In the genomic region with DNA sequence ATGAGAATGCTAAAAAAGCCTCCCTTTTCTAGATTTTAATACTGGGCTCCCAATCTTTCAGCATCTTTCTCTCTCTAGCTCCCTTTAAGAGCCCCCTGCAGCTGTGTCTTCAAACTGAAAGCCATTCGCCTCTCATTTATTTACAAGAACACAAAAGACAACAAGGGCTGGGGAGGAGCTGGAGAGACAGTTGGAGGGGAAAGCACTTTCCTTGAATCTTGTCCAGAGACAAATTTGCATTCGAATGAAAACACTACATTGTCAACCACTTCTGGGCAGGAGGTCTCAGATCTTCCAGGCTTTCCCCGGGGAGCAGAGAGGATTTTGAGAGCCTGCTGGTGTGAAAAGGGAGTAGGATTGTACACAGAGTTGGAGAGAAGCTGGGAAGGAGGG, we compare ENCODE assay signal across 17 cellular contexts.
DNase-seq lines count a peak whose midpoint lies in the region; ATAC-seq and TF ChIP-seq lines count a peak whose summit lies in the region.
"Had no signal": no experiment of that assay in that cellular context is flagged by ENCODE, and none has a peak within 500 bp of the region (broad histone marks: within the 10 kb centered on the region; RNA-seq: fewer than 3 reads in every experiment).

No MANE protein-coding gene starts in this region.

- CTCF ChIA-PET in activated naive CD4-positive, alpha-beta T cell treated with anti-CD3 and anti-CD28 coated beads, Interleukin-2, amount 10 ng/mL, durations not matched to agents 7 days and 5 days (lab: Charles Lee) = interaction anchor here (0.5 kb wide), 1 partner anchor 203 kb away, joined by 3 read pairs; no protein-coding TSS in a partner anchor

- peaks cover 16 to 17% of the 10 kb centered on the region in 2 donors for H3K4me1 Mint-ChIP-seq in immature natural killer cell
- peaks cover 0 to 6% of the 10 kb centered on the region in 2 donors for H3K4me1 Mint-ChIP-seq in effector memory CD8-positive, alpha-beta T cell (ENCODE audit: low read depth in 2 of 2)
- peaks cover 9% of the 10 kb centered on the region for H3K4me1 Mint-ChIP-seq in activated naive CD4-positive, alpha-beta T cell treated with anti-CD3 and anti-CD28 coated beads, Interleukin-2, amount 10 ng/mL, durations not matched to agents 7 days and 5 days

- ATAC-seq in effector memory CD8-positive, alpha-beta T cell (replicated peaks) = no peak

- peak overlapping the region; percentile 83 for H3K27ac ChIP-seq in caudate nucleus (ENCODE audit: low read depth, low read length)
- H3K27ac ChIP-seq: cardiac muscle cell, esophagus squamous epithelium, KMS-11 had no signal

- DNase-seq in NCI-H2081 (lab: John Stamatoyannopoulos, UW) (peak; percentile 18 to 22), NCI-H2081 treated with DMSO at 0.1 percent for 48 hours (lab: John Stamatoyannopoulos, UW) (no peak), caudate nucleus (lab: John Stamatoyannopoulos, UW) (peak in 47 of 61 donors; percentile 7 to 85 (median 60)), immature natural killer cell (no peak), superior temporal gyrus (ENCODE audit: extremely low spot score) (peak; percentile 94), GM13976 (ENCODE audit: low spot score) (no peak)
- no peak for DNase-seq in effector memory CD8-positive, alpha-beta T cell
- DNase-seq in activated naive CD4-positive, alpha-beta T cell treated with anti-CD3 and anti-CD28 coated beads, Interleukin-2, amount 10 ng/mL, durations not matched to agents 7 days and 5 days = no peak
- DNase-seq: activated CD4-positive, alpha-beta memory T cell treated with anti-CD3 and anti-CD28 coated beads, Interleukin-2, amount 10 ng/mL, durations not matched to agents 7 days and 5 days; activated gamma-delta T cell treated with Interleukin-2 at 50 U/mL for 16 hours; esophagus squamous epithelium; left cardiac atrium; NCI-H345; stimulated activated CD8-positive, alpha-beta memory T cell treated with anti-CD3 and anti-CD28 coated beads, Interleukin-4, amount 100 ng/mL, for 48 hours; T-helper 9 cell had no signal

- peak overlapping the region in 4 of 5 donors; percentile 10 to 62 (median 60) for H3K4me3 Mint-ChIP-seq in immature natural killer cell
- H3K4me3 Mint-ChIP-seq in effector memory CD8-positive, alpha-beta T cell = peak overlapping the region in 1 of 2 donors; percentile 34
- H3K4me3 Mint-ChIP-seq in activated naive CD4-positive, alpha-beta T cell treated with anti-CD3 and anti-CD28 coated beads, Interleukin-2, amount 10 ng/mL, durations not matched to agents 7 days and 5 days = no peak overlapping the region
- H3K4me3 Mint-ChIP-seq: activated CD4-positive, alpha-beta memory T cell treated with anti-CD3 and anti-CD28 coated beads, Interleukin-2, amount 10 ng/mL, durations not matched to agents 7 days and 5 days had no signal

- peaks cover 3 to 7% (median 3%) of the 10 kb centered on the region in 3 donors for H3K36me3 Mint-ChIP-seq in immature natural killer cell
- peaks cover 3% of the 10 kb centered on the region for H3K36me3 Mint-ChIP-seq in effector memory CD8-positive, alpha-beta T cell (ENCODE audit: insufficient read depth)
- H3K36me3 Mint-ChIP-seq in activated naive CD4-positive, alpha-beta T cell treated with anti-CD3 and anti-CD28 coated beads, Interleukin-2, amount 10 ng/mL, durations not matched to agents 7 days and 5 days = peaks cover 2% of the 10 kb centered on the region

- in situ Hi-C loops in GM13976 (cut with MboI; ENCODE audit: low sequenced_read_pairs, unreplicated experiment) = no loop called here

- no peak overlapping the region for H3K27ac Mint-ChIP-seq in immature natural killer cell
- H3K27ac Mint-ChIP-seq in effector memory CD8-positive, alpha-beta T cell = no peak overlapping the region
- no peak overlapping the region for H3K27ac Mint-ChIP-seq in activated naive CD4-positive, alpha-beta T cell treated with anti-CD3 and anti-CD28 coated beads, Interleukin-2, amount 10 ng/mL, durations not matched to agents 7 days and 5 days
- H3K27ac Mint-ChIP-seq: activated CD4-positive, alpha-beta memory T cell treated with anti-CD3 and anti-CD28 coated beads, Interleukin-2, amount 10 ng/mL, durations not matched to agents 7 days and 5 days had no signal

- no peaks in the 10 kb centered on the region for H3K9me3 Mint-ChIP-seq in immature natural killer cell
- H3K9me3 Mint-ChIP-seq in effector memory CD8-positive, alpha-beta T cell = peaks cover 2 to 7% of the 10 kb centered on the region in 2 donors
- H3K9me3 Mint-ChIP-seq in activated naive CD4-positive, alpha-beta T cell treated with anti-CD3 and anti-CD28 coated beads, Interleukin-2, amount 10 ng/mL, durations not matched to agents 7 days and 5 days = no peaks in the 10 kb centered on the region
- H3K9me3 Mint-ChIP-seq: activated CD4-positive, alpha-beta memory T cell treated with anti-CD3 and anti-CD28 coated beads, Interleukin-2, amount 10 ng/mL, durations not matched to agents 7 days and 5 days had no signal

- H3K27me3 Mint-ChIP-seq in immature natural killer cell (ENCODE audit: low read depth in 3 of 3) = peaks cover 6 to 25% (median 12%) of the 10 kb centered on the region in 3 donors
- peaks cover 14 to 53% of the 10 kb centered on the region in 2 donors for H3K27me3 Mint-ChIP-seq in effector memory CD8-positive, alpha-beta T cell
- peaks cover 50% of the 10 kb centered on the region for H3K27me3 Mint-ChIP-seq in activated naive CD4-positive, alpha-beta T cell treated with anti-CD3 and anti-CD28 coated beads, Interleukin-2, amount 10 ng/mL, durations not matched to agents 7 days and 5 days

- no peak for TF ChIP-seq CTCF in GM13976 (IDR thresholded peaks at IDR 0.05; ENCODE audit: borderline replicate concordance, control extremely low read depth, extremely low read depth, insufficient read depth, missing control alignments)

Comparison
In these comparisons a context has a peak if more than half of its experiments do, and no peak if none do; other contexts are left out.
1. DNase-seq: peak in NCI-H2081 (2 of 2), caudate nucleus (47 of 61) and superior temporal gyrus (single experiment); none in NCI-H2081 treated with DMSO at 0.1 percent for 48 hours (single experiment), immature natural killer cell (0 of 3), effector memory CD8-positive, alpha-beta T cell (0 of 3), GM13976 (single experiment) and activated naive CD4-positive, alpha-beta T cell treated with anti-CD3 and anti-CD28 coated beads, Interleukin-2, amount 10 ng/mL, durations not matched to agents 7 days and 5 days (single experiment).